8 cellular contexts compared by ENCODE assay signal in genomic region chrX:120244735-120245498, GRCh38. TPM values are rescaled to one million over a fixed set of nuclear protein-coding genes. Genes with fewer than 3 reads are reported as not detected.
DNase-seq lines count a peak whose midpoint lies in the region; ATAC-seq, FAIRE-seq and TF ChIP-seq lines count a peak whose summit lies in the region.

No MANE protein-coding gene starts in this region.

- H3K4me3 ChIP-seq in NB4 (ENCODE audit: low read depth, low read length), result peak overlapping the region; percentile 87
- H3K4me3 ChIP-seq in adrenal gland, result peak overlapping the region; percentile 35 to 87 (median 56)
- peak overlapping the region; percentile 80 for H3K4me3 ChIP-seq in left ventricle myocardium inferior

- no peak for FAIRE-seq in D721Med (lab: Jason Lieb, UNC)

- peak overlapping the region; percentile 53 to 94 (median 86) for H3K27ac ChIP-seq in adrenal gland
- peak overlapping the region; percentile 93 for H3K27ac ChIP-seq in left ventricle myocardium inferior (replicated peaks)

- H3K4me1 ChIP-seq in adrenal gland (replicated peaks in 1 of 2) (peaks cover 0 to 4% of the 10 kb centered on the region in 2 donors), left ventricle myocardium inferior (peaks cover 12% of the 10 kb centered on the region)

- no peak for TF ChIP-seq CTCF in GM10248 (IDR thresholded peaks at IDR 0.05; ENCODE audit: control extremely low read depth, extremely low read depth, low read depth, missing control alignments)
- TF ChIP-seq CTCF in NB4 (IDR thresholded peaks at IDR 0.05; ENCODE audit: low read depth, low read length), result no peak
- peak in 1 of 6 experiments; percentile 13 for TF ChIP-seq CTCF in adrenal gland (IDR thresholded peaks at IDR 0.05)
- TF ChIP-seq CTCF in left ventricle myocardium inferior (IDR thresholded peaks at IDR 0.05; ENCODE audit: borderline replicate concordance), result no peak
- no peak for TF ChIP-seq CTCF in D721Med (IDR thresholded peaks at IDR 0.05; ENCODE audit: insufficient read depth, missing control alignments)

- H3K9me3 ChIP-seq in adrenal gland (replicated peaks in 1 of 3) (no peaks in the 10 kb centered on the region), left ventricle myocardium inferior (replicated peaks) (no peaks in the 10 kb centered on the region)

- WGBS in adrenal gland, 4 donors, result 1 to 46% (median 19%) methylated on average over 15 to 43 of the region's 43 CpGs

- POLR2A ChIA-PET in GM10248 (lab: Yijun Ruan, JAX), result no interaction called here

- CTCF ChIA-PET in GM10248 (lab: Yijun Ruan, JAX), result no interaction called here

- TF ChIP-seq POLR2A in NB4 (IDR thresholded peaks at IDR 0.05; ENCODE audit: extremely low read depth, insufficient read length) (no peak), adrenal gland (IDR thresholded peaks at IDR 0.05) (peak in 1 of 2 donors; percentile 65)

- DNase-seq in GM10248 (ENCODE audit: extremely low spot score) (peak; percentile 47), NB4 (ENCODE audit: low read depth) (peak; percentile 80), SW 1271 (lab: John Stamatoyannopoulos, UW) (peak; percentile 5 to 55), adrenal gland (peak; percentile 64 to 91 (median 84)), left ventricle myocardium inferior (peak; percentile 69), posterior vena cava (ENCODE audit: low spot score) (peak; percentile 90), D721Med (ENCODE audit: insufficient read length, low spot score) (no peak)

- ATAC-seq in HG02588 (IDR thresholded peaks at IDR 0.05; ENCODE audit: unreplicated experiment), result peak; percentile 79

- H3K27me3 ChIP-seq in adrenal gland (no peaks in the 10 kb centered on the region), left ventricle myocardium inferior (ENCODE audit: low read depth) (no peaks in the 10 kb centered on the region)

- H3K36me3 ChIP-seq in adrenal gland (replicated peaks in 1 of 2) (no peaks in the 10 kb centered on the region), left ventricle myocardium inferior (no peaks in the 10 kb centered on the region)

- intact Hi-C loops in adrenal gland (cut with DNase I), result no loop called here
- intact Hi-C loops in left ventricle myocardium inferior (cut with micrococcal nuclease), result no loop called here
- intact Hi-C loops in posterior vena cava (cut with DNase I), result no loop called here

RNA-seq across cellular contexts. Expression of gene ZBTB33, which starts 5.7 kb away (rescaled TPM):
- total RNA-seq in adrenal gland (10 to 100 TPM in 6 of 8 donors, 1 to 10 TPM in 2; 9.8 to 34.8 (median 14.7) TPM), left ventricle myocardium inferior (6.0 TPM), posterior vena cava (1 to 10 TPM; 7.4 to 7.8 TPM)
- 10 to 100 TPM in 1 of 3 donors, 1 to 10 TPM in 2; 1.9 to 14.4 (median 2.7) TPM for polyA plus RNA-seq in adrenal gland
